In genomic region chr19:13817018-13817614, GRCh38 we compare ENCODE assay signal across 8 cellular contexts. TPM values are rescaled to one million over a fixed set of nuclear protein-coding genes. Genes with fewer than 3 reads are reported as not detected.
A peak's percentile ranks its signal among the peaks of the same experiment; 100 is the strongest.
DNase-seq lines count a peak whose midpoint lies in the region; ATAC-seq, FAIRE-seq and TF ChIP-seq lines count a peak whose summit lies in the region.

No MANE protein-coding gene starts in this region.

- RAD21 ChIA-PET in GM12878 (lab: Charles Lee; ENCODE audit: unreplicated experiment) = no interaction called here

- TF ChIP-seq POLR2A in GM12878 (IDR thresholded peaks at IDR 0.05; ENCODE audit: low read depth, low read length) = no peak

- CTCF ChIA-PET in GM12878 (lab: Yijun Ruan, JAX) = no interaction called here

- no peak for FAIRE-seq in GM12878 (lab: Jason Lieb, UNC)
- no peak for FAIRE-seq in RCC 7860 (lab: Jason Lieb, UNC)

- TF ChIP-seq CTCF in GM12878 (IDR thresholded peaks at IDR 0.05 in 2 of 3, conservative IDR thresholded peaks at IDR 0.05 in 1 of 3; ENCODE audit: control insufficient read depth in 2 of 3, extremely low read depth in 1 of 3, insufficient read depth in 1 of 3, low read depth in 3 of 3, low read length in 3 of 3) (no peak), mucosa of descending colon (IDR thresholded peaks at IDR 0.05) (no peak)

- no peak for TF ChIP-seq EP300 in GM12878 (IDR thresholded peaks at IDR 0.05; ENCODE audit: borderline replicate concordance in 1 of 2, control insufficient read depth in 1 of 2, low read depth in 2 of 2, low read length in 2 of 2)

- peaks cover 7% of the 10 kb centered on the region for H3K4me1 ChIP-seq in Karpas-422 (ENCODE audit: low read length)
- no peaks in the 10 kb centered on the region for H3K4me1 ChIP-seq in GM12878 (ENCODE audit: control insufficient read depth, insufficient read depth, low read length)
- H3K4me1 ChIP-seq in mucosa of descending colon (ENCODE audit: low read depth) = no peaks in the 10 kb centered on the region

- intact Hi-C loops in GM12878 (cut with micrococcal nuclease; ENCODE audit: unreplicated experiment) = no loop called here
- intact Hi-C loops in mucosa of descending colon (cut with DNase I, micrococcal nuclease) = no loop called here

- SMC1A ChIA-PET in GM12878 (lab: Charles Lee; ENCODE audit: uncharacterized antibody, unreplicated experiment) = no interaction called here

- no TSS peak for BruUV-seq in GM12878 (replicated peaks; lab: Mats Ljungman, UMichigan)

- H4K20me1 ChIP-seq in Karpas-422 (ENCODE audit: insufficient read depth, low read depth, low read length) (no peaks in the 10 kb centered on the region), GM12878 (ENCODE audit: control insufficient read depth, insufficient read depth) (no peaks in the 10 kb centered on the region)

- H3K36me3 ChIP-seq in Karpas-422 (ENCODE audit: insufficient read depth, low read length) (no peaks in the 10 kb centered on the region), GM12878 (ENCODE audit: control insufficient read depth in 2 of 2, insufficient read depth in 2 of 2, low read length in 1 of 2) (0 out of 4 replicates have a peak, but pooled peaks cover 0 to 3% of the 10 kb centered on the region in 2 experiments), mucosa of descending colon (ENCODE audit: low read depth) (no peaks in the 10 kb centered on the region)

- DNase-seq in EH (ENCODE audit: low read depth) (peak; percentile 22), Karpas-422 (peak; percentile 78), GM12878 (ENCODE audit: low read depth, low spot score) (no peak), mucosa of descending colon (peak; percentile 86 to 88 (median 88)), medulla oblongata (ENCODE audit: extremely low spot score) (no peak), RCC 7860 (ENCODE audit: low spot score) (no peak)

- H3K9ac ChIP-seq in Karpas-422 (ENCODE audit: low read length) = no peak overlapping the region
- no peak overlapping the region; the same call in 1 of the 2 replicates for H3K9ac ChIP-seq in GM12878 (ENCODE audit: control insufficient read depth, insufficient read depth, low read length)

- no peaks in the 10 kb centered on the region for H3K9me2 ChIP-seq in Karpas-422 (replicated peaks; ENCODE audit: insufficient read depth, low read length)

- H3K27ac ChIP-seq in Karpas-422 (ENCODE audit: low read length) (no peak overlapping the region), GM12878 (ENCODE audit: control insufficient read depth, insufficient read depth) (no peak overlapping the region)

- no peak for TF ChIP-seq RAD21 in GM12878 (IDR thresholded peaks at IDR 0.05; ENCODE audit: insufficient read depth, low read depth, low read length)

- H3K79me2 ChIP-seq in Karpas-422 (ENCODE audit: low read length) = no peaks in the 10 kb centered on the region
- no peaks in the 10 kb centered on the region for H3K79me2 ChIP-seq in GM12878 (ENCODE audit: control insufficient read depth, insufficient read depth, low read length)

- WGBS in GM12878 (ENCODE audit: insufficient coverage, insufficient replicate concordance, low lambda C conversion rate, missing lambda C conversion rate) = 63% methylated on average over 11 of the region's 11 CpGs

- H3K9me3 ChIP-seq in Karpas-422 (ENCODE audit: low read length) (no peaks in the 10 kb centered on the region), GM12878 (replicated peaks; ENCODE audit: control insufficient read depth, insufficient read depth, low read length) (no peaks in the 10 kb centered on the region), mucosa of descending colon (no peaks in the 10 kb centered on the region)

- no peak overlapping the region for H3K4me2 ChIP-seq in Karpas-422 (ENCODE audit: low read depth, low read length, poor library complexity, severe bottlenecking)
- peak overlapping the region; percentile 55 for H3K4me2 ChIP-seq in GM12878 (ENCODE audit: control insufficient read depth, insufficient read depth)

- H3K4me3 ChIP-seq in Karpas-422 (ENCODE audit: low read length) = no peak overlapping the region
- no peak overlapping the region for H3K4me3 ChIP-seq in GM12878
- H3K4me3 ChIP-seq in mucosa of descending colon = no peak overlapping the region

- H3K27me3 ChIP-seq in Karpas-422 (ENCODE audit: low read length) (no peaks in the 10 kb centered on the region), GM12878 (replicated peaks in 1 of 2; ENCODE audit: control insufficient read depth in 2 of 2, insufficient read depth in 2 of 2, low read length in 1 of 2) (no peaks in the 10 kb centered on the region)

- ATAC-seq in GM12878 (peak; percentile 67), mucosa of descending colon (peak; percentile 83), HG03135 (IDR thresholded peaks at IDR 0.05; ENCODE audit: unreplicated experiment) (no peak), GM21619 (IDR thresholded peaks at IDR 0.05; ENCODE audit: unreplicated experiment) (no peak)

- POLR2A ChIA-PET in GM12878 (lab: Charles Lee) = no interaction called here

- H2AFZ ChIP-seq in Karpas-422 (ENCODE audit: low read length) (no peak overlapping the region), GM12878 (ENCODE audit: control insufficient read depth, low read depth, low read length) (no peak overlapping the region)

- in situ Hi-C loops in GM12878 (cut with MboI) = no loop called here

RNA-seq across cellular contexts. Expression of gene ZSWIM4, which starts 21.9 kb away (rescaled TPM):
- total RNA-seq in Karpas-422 (2014; rRNA removed; shearing (Covaris generic); ENCODE audit: low replicate concordance) = 6.8 and 7.3 TPM in 2 replicates
- total RNA-seq in GM12878 (2013; cell fraction: nucleolus; rRNA removed) = 12.5 and 13.0 TPM in 2 replicates
- total RNA-seq in GM12878 (2014; rRNA removed) = 3.1 TPM in 2 replicates
- 1.1 and 1.2 TPM in 2 replicates for total RNA-seq in GM12878 (2014; rRNA removed; fragmentation: Illumina TruSeq; extraction: Trizol)
- 11.1 and 12.2 TPM in 2 replicates for total RNA-seq in GM12878 (2021)
- 1.1 TPM for polyA plus RNA-seq in GM12878 (2011; ENCODE audit: low read depth)
- 0.66 and 1.3 TPM in 2 replicates for polyA plus RNA-seq in GM12878 (2011; rRNA removed)
- 2.6 TPM in 2 replicates for polyA plus RNA-seq in GM12878 (2011; cell fraction: cytosol; rRNA removed)
- 3.2 and 4.0 TPM in 2 replicates for polyA plus RNA-seq in GM12878 (2011; cell fraction: nucleus; rRNA removed)
- polyA plus RNA-seq in GM12878 (2012) = 4.9 and 6.1 TPM in 2 replicates
- 1.6 and 2.2 TPM in 2 replicates for polyA plus RNA-seq in GM12878 (2014; fragmentation: Illumina TruSeq; extraction: Trizol)
- not detected for polyA plus RNA-seq in GM12878 (2014; fragmentation: Nextera tagmentation; extraction: Ambion mirVana)
- 5.1 and 5.6 TPM in 2 replicates for polyA plus RNA-seq in GM12878 (2014; rRNA removed)
- 1 to 10 TPM in 1 of 2 experiments, under 1 TPM in 1; 0.73 to 1.2 TPM for polyA plus RNA-seq in GM12878 (2016; fragmentation: Nextera tagmentation; extraction: Ambion mirVana)
- polyA minus RNA-seq in GM12878 (2011; rRNA and poly(A)+ RNA removed) = 1.8 and 5.0 TPM in 2 replicates
- 3.1 and 3.2 TPM in 2 replicates for polyA minus RNA-seq in GM12878 (2011; cell fraction: cytosol; rRNA and poly(A)+ RNA removed)
- polyA minus RNA-seq in GM12878 (2011; cell fraction: nucleus; rRNA and poly(A)+ RNA removed) = 1.9 and 2.9 TPM in 2 replicates
- 1 to 10 TPM; 4.1 to 4.6 (median 4.1) TPM for total RNA-seq in mucosa of descending colon

RNA-seq across cellular contexts. Expression of gene C19orf53, which starts 42.9 kb away (rescaled TPM):
- total RNA-seq in Karpas-422 (2014; rRNA removed; shearing (Covaris generic); ENCODE audit: low replicate concordance) = 117 and 158 TPM in 2 replicates
- 15.6 and 16.0 TPM in 2 replicates for total RNA-seq in GM12878 (2013; cell fraction: nucleolus; rRNA removed)
- total RNA-seq in GM12878 (2014; rRNA removed) = 183 and 198 TPM in 2 replicates
- total RNA-seq in GM12878 (2014; rRNA removed; fragmentation: Illumina TruSeq; extraction: Trizol) = 120 and 138 TPM in 2 replicates
- 109 and 115 TPM in 2 replicates for total RNA-seq in GM12878 (2021)
- 219 TPM for polyA plus RNA-seq in GM12878 (2011; ENCODE audit: low read depth)
- 99.9 and 186 TPM in 2 replicates for polyA plus RNA-seq in GM12878 (2011; rRNA removed)
- polyA plus RNA-seq in GM12878 (2011; cell fraction: cytosol; rRNA removed) = 225 and 239 TPM in 2 replicates
- 81.5 and 116 TPM in 2 replicates for polyA plus RNA-seq in GM12878 (2011; cell fraction: nucleus; rRNA removed)
- polyA plus RNA-seq in GM12878 (2012) = 194 and 199 TPM in 2 replicates
- polyA plus RNA-seq in GM12878 (2014; fragmentation: Illumina TruSeq; extraction: Trizol) = 38.4 and 171 TPM in 2 replicates
- 100 to 1,000 TPM; 392 to 449 TPM for polyA plus RNA-seq in GM12878 (2014; fragmentation: Nextera tagmentation; extraction: Ambion mirVana)
- polyA plus RNA-seq in GM12878 (2014; rRNA removed) = 250 and 253 TPM in 2 replicates
- polyA plus RNA-seq in GM12878 (2016; fragmentation: Nextera tagmentation; extraction: Ambion mirVana) = 100 to 1,000 TPM; 266 to 268 TPM
- polyA minus RNA-seq in GM12878 (2011; rRNA and poly(A)+ RNA removed) = 35.0 and 80.3 TPM in 2 replicates
- polyA minus RNA-seq in GM12878 (2011; cell fraction: cytosol; rRNA and poly(A)+ RNA removed) = 41.4 and 51.9 TPM in 2 replicates
- polyA minus RNA-seq in GM12878 (2011; cell fraction: nucleus; rRNA and poly(A)+ RNA removed) = 9.3 and 19.9 TPM in 2 replicates
- 10 to 100 TPM; 47.8 to 49.5 (median 49.3) TPM for total RNA-seq in mucosa of descending colon

RNA-seq across cellular contexts. Expression of gene MRI1, which starts 52.8 kb away (rescaled TPM):
- 33.4 and 78.9 TPM in 2 replicates for total RNA-seq in Karpas-422 (2014; rRNA removed; shearing (Covaris generic); ENCODE audit: low replicate concordance)
- 86.3 and 111 TPM in 2 replicates for total RNA-seq in GM12878 (2013; cell fraction: nucleolus; rRNA removed)
- total RNA-seq in GM12878 (2014; rRNA removed) (49.5 and 50.3 TPM in 2 replicates), GM12878 (2014; rRNA removed; fragmentation: Illumina TruSeq; extraction: Trizol) (17.0 and 17.2 TPM in 2 replicates), GM12878 (2021) (36.3 and 40.0 TPM in 2 replicates), mucosa of descending colon (10 to 100 TPM; 24.2 to 32.4 (median 28.7) TPM)
- 6.0 TPM for polyA plus RNA-seq in GM12878 (2011; ENCODE audit: low read depth)
- polyA plus RNA-seq in GM12878 (2011; rRNA removed) (16.6 and 28.2 TPM in 2 replicates), GM12878 (2014; fragmentation: Illumina TruSeq; extraction: Trizol) (14.3 and 18.5 TPM in 2 replicates), GM12878 (2014; fragmentation: Nextera tagmentation; extraction: Ambion mirVana) (1 to 10 TPM; 5.4 to 7.9 TPM), GM12878 (2014; rRNA removed) (46.4 and 51.1 TPM in 2 replicates), GM12878 (2016; fragmentation: Nextera tagmentation; extraction: Ambion mirVana) (10 to 100 TPM; 28.4 to 30.1 TPM)
- 34.3 and 54.3 TPM in 2 replicates for polyA plus RNA-seq in GM12878 (2011; cell fraction: cytosol; rRNA removed)
- 259 and 261 TPM in 2 replicates for polyA plus RNA-seq in GM12878 (2011; cell fraction: nucleus; rRNA removed)
- polyA plus RNA-seq in GM12878 (2012) = 21.6 and 24.4 TPM in 2 replicates
- polyA minus RNA-seq in GM12878 (2011; rRNA and poly(A)+ RNA removed) = 10.5 and 22.7 TPM in 2 replicates
- polyA minus RNA-seq in GM12878 (2011; cell fraction: cytosol; rRNA and poly(A)+ RNA removed) = 13.1 and 16.3 TPM in 2 replicates
- 20.1 and 25.7 TPM in 2 replicates for polyA minus RNA-seq in GM12878 (2011; cell fraction: nucleus; rRNA and poly(A)+ RNA removed)

RNA-seq across cellular contexts. Expression of gene NANOS3, which starts 59.8 kb away (rescaled TPM):
- not detected in 2 replicates for total RNA-seq in Karpas-422 (2014; rRNA removed; shearing (Covaris generic); ENCODE audit: low replicate concordance)
- 3.9 and 5.7 TPM in 2 replicates for total RNA-seq in GM12878 (2013; cell fraction: nucleolus; rRNA removed)
- total RNA-seq in GM12878 (2014; rRNA removed) (0.54 and 1.5 TPM in 2 replicates), GM12878 (2014; rRNA removed; fragmentation: Illumina TruSeq; extraction: Trizol) (1.5 and 1.6 TPM in 2 replicates), GM12878 (2021) (1.5 and 1.7 TPM in 2 replicates), mucosa of descending colon (1 to 10 TPM in 1 of 3 donors, not detected in 2; 1.5 TPM)
- not detected for polyA plus RNA-seq in GM12878 (2011; ENCODE audit: low read depth)
- polyA plus RNA-seq in GM12878 (2011; rRNA removed) (0.24 and 0.69 TPM in 2 replicates), GM12878 (2014; fragmentation: Illumina TruSeq; extraction: Trizol) (1.00 TPM in 1 of 2 replicates, not detected in the other), GM12878 (2014; fragmentation: Nextera tagmentation; extraction: Ambion mirVana) (under 1 TPM; 0.31 to 0.80 TPM), GM12878 (2014; rRNA removed) (0.81 and 2.3 TPM in 2 replicates), GM12878 (2016; fragmentation: Nextera tagmentation; extraction: Ambion mirVana) (under 1 TPM; 0.53 to 0.62 TPM)
- polyA plus RNA-seq in GM12878 (2011; cell fraction: cytosol; rRNA removed) = 1.4 and 1.5 TPM in 2 replicates
- 2.5 and 2.7 TPM in 2 replicates for polyA plus RNA-seq in GM12878 (2011; cell fraction: nucleus; rRNA removed)
- polyA plus RNA-seq in GM12878 (2012) = 0.94 and 1.0 TPM in 2 replicates
- 0.82 TPM in 1 of 2 replicates, not detected in the other for polyA minus RNA-seq in GM12878 (2011; rRNA and poly(A)+ RNA removed)
- polyA minus RNA-seq in GM12878 (2011; cell fraction: cytosol; rRNA and poly(A)+ RNA removed) = not detected in 2 replicates
- 1.6 TPM in 1 of 2 replicates, not detected in the other for polyA minus RNA-seq in GM12878 (2011; cell fraction: nucleus; rRNA and poly(A)+ RNA removed)

Comparison
In these comparisons a context has a peak if more than half of its experiments do, and no peak if none do; other contexts are left out.
1. DNase-seq: peak in EH (single experiment), Karpas-422 (single experiment) and mucosa of descending colon (3 of 3); none in GM12878 (single experiment), medulla oblongata (single experiment) and RCC 7860 (single experiment).
2. ATAC-seq: peak in GM12878 (single experiment) and mucosa of descending colon (single experiment); none in HG03135 (single experiment) and GM21619 (single experiment).